Comparison of ENCODE assay signal across 8 cellular contexts in the genomic region with DNA sequence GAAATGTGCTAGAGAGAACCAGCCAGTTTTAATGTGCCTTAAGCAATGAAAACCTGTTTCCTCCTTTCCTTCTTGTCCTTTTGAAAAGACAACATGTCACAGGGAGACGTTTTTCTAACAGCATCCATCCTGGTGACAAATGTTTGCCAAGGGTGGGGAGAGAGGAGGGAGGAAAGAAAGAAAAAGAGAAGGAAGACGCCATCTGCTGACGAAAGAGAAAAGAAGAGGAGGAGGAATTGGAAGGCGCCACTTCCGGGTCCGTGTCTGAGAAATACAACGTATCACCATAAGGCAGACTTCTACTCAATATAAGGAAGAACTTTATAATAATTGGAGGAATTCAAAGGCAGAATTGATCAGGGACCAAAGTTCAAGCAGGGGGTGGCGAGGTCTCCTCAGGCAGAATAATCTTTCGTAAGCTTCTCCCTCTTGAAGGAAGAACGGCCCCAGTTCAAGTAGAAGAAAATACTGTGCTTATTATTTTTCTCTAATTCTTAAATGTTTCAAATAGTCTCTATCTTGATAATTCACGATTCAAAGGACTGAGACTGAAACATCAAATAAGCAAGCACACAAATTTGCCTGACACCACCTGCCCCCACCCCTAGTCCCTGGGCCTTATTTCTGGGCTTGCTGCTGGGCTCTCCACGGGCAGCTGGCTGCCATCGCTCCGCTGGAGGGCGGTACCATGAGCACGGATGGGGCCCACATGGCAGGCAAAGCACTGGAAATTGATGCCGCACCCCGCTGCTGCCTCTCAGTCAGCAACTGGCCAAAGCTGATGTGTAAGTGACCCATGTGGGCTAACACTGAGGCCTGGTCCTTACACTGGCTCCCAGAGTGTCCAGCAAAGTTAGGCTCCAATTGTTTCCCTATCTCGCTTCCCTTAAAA.
DNase-seq lines count a peak whose midpoint lies in the region; ATAC-seq and TF ChIP-seq lines count a peak whose summit lies in the region.

No MANE protein-coding gene starts in this region.

- TF ChIP-seq CTCF in osteocyte (IDR thresholded peaks at IDR 0.05) = peak; percentile 72

- H3K4me3 Mint-ChIP-seq in activated naive CD4-positive, alpha-beta T cell treated with anti-CD3 and anti-CD28 coated beads, Interleukin-2, amount 10 ng/mL, durations not matched to agents 7 days and 5 days = peak overlapping the region; percentile 25
- H3K4me3 Mint-ChIP-seq in osteocyte (ENCODE audit: unreplicated experiment) = peak overlapping the region; percentile 23

- DNase-seq in activated effector memory CD4-positive, alpha-beta T cell treated with anti-CD3 and anti-CD28 coated beads, Interleukin-2, amount 50 U/mL, for 16 hours = peak; percentile 84
- no peak for DNase-seq in activated effector memory CD4-positive, alpha-beta T cell treated with Interleukin-2 at 50 U/mL for 16 hours
- DNase-seq in OCI-M1 (lab: John Stamatoyannopoulos, UW) (peak; percentile 82), foreskin melanocyte (peak; percentile 71), osteocyte (ENCODE audit: extremely low spot score, unreplicated experiment) (no peak), HPDE6-E6E7 (ENCODE audit: extremely low spot score) (no peak)
- DNase-seq in activated naive CD4-positive, alpha-beta T cell treated with anti-CD3 and anti-CD28 coated beads, Interleukin-2, amount 10 ng/mL, durations not matched to agents 7 days and 5 days = peak; percentile 73

- peaks cover 25% of the 10 kb centered on the region for H3K36me3 Mint-ChIP-seq in activated naive CD4-positive, alpha-beta T cell treated with anti-CD3 and anti-CD28 coated beads, Interleukin-2, amount 10 ng/mL, durations not matched to agents 7 days and 5 days
- H3K36me3 Mint-ChIP-seq in osteocyte (ENCODE audit: unreplicated experiment) = peaks cover 3% of the 10 kb centered on the region

- CTCF ChIA-PET in activated naive CD4-positive, alpha-beta T cell treated with anti-CD3 and anti-CD28 coated beads, Interleukin-2, amount 10 ng/mL, durations not matched to agents 7 days and 5 days (lab: Charles Lee) = interaction anchor here (0.7 to 4.4 kb wide), 15 partner anchors 9 to 133 kb away, joined by 3 to 43 read pairs (median 4); no protein-coding TSS in a partner anchor

- ATAC-seq in HG03175 (IDR thresholded peaks at IDR 0.05; ENCODE audit: unreplicated experiment) = peak; percentile 51

- peak overlapping the region; percentile 63 for H3K27ac Mint-ChIP-seq in activated naive CD4-positive, alpha-beta T cell treated with anti-CD3 and anti-CD28 coated beads, Interleukin-2, amount 10 ng/mL, durations not matched to agents 7 days and 5 days
- H3K27ac Mint-ChIP-seq in osteocyte (ENCODE audit: unreplicated experiment) = peak overlapping the region; percentile 88

- peaks cover 73% of the 10 kb centered on the region for H3K4me1 Mint-ChIP-seq in activated naive CD4-positive, alpha-beta T cell treated with anti-CD3 and anti-CD28 coated beads, Interleukin-2, amount 10 ng/mL, durations not matched to agents 7 days and 5 days
- peaks cover 58% of the 10 kb centered on the region for H3K4me1 Mint-ChIP-seq in osteocyte (ENCODE audit: unreplicated experiment)

- peaks cover 6% of the 10 kb centered on the region for H3K9me3 Mint-ChIP-seq in activated naive CD4-positive, alpha-beta T cell treated with anti-CD3 and anti-CD28 coated beads, Interleukin-2, amount 10 ng/mL, durations not matched to agents 7 days and 5 days
- H3K9me3 Mint-ChIP-seq in osteocyte (ENCODE audit: unreplicated experiment) = peaks cover 3% of the 10 kb centered on the region

- H3K27me3 Mint-ChIP-seq in activated naive CD4-positive, alpha-beta T cell treated with anti-CD3 and anti-CD28 coated beads, Interleukin-2, amount 10 ng/mL, durations not matched to agents 7 days and 5 days = no peaks in the 10 kb centered on the region
- H3K27me3 Mint-ChIP-seq in osteocyte (ENCODE audit: unreplicated experiment) = no peaks in the 10 kb centered on the region

Comparison
In these comparisons a context has a peak if more than half of its experiments do, and no peak if none do; other contexts are left out.
1. DNase-seq: peak in activated effector memory CD4-positive, alpha-beta T cell treated with anti-CD3 and anti-CD28 coated beads, Interleukin-2, amount 50 U/mL, for 16 hours (single experiment), OCI-M1 (single experiment), activated naive CD4-positive, alpha-beta T cell treated with anti-CD3 and anti-CD28 coated beads, Interleukin-2, amount 10 ng/mL, durations not matched to agents 7 days and 5 days (single experiment) and foreskin melanocyte (single experiment); none in activated effector memory CD4-positive, alpha-beta T cell treated with Interleukin-2 at 50 U/mL for 16 hours (single experiment), osteocyte (single experiment) and HPDE6-E6E7 (single experiment).